In genomic region chr6:12572884-12573824, GRCh38 we compare ENCODE assay signal across 9 cellular contexts.
DNase-seq lines count a peak whose midpoint lies in the region; ATAC-seq and TF ChIP-seq lines count a peak whose summit lies in the region.
"Had no signal": no experiment of that assay in that cellular context is flagged by ENCODE, and none has a peak within 500 bp of the region (broad histone marks: within the 10 kb centered on the region; RNA-seq: fewer than 3 reads in every experiment).

No MANE protein-coding gene starts in this region.

- no peaks in the 10 kb centered on the region for H3K36me3 Mint-ChIP-seq in WTC11

- H3K27me3 Mint-ChIP-seq in WTC11 (ENCODE audit: low read depth), result no peaks in the 10 kb centered on the region
- H3K27me3 Mint-ChIP-seq: dendritic cell treated with granulocyte-macrophage colony-stimulating factor and Interleukin-4, amounts not matched to agents 40 ng/mL and 50 ng/mL, for 4 days had no signal

- CTCF ChIA-PET in WTC11 (lab: Charles Lee), result no interaction called here

- no peaks in the 10 kb centered on the region for H3K9me3 Mint-ChIP-seq in WTC11
- H3K9me3 Mint-ChIP-seq: dendritic cell treated with granulocyte-macrophage colony-stimulating factor and Interleukin-4, amounts not matched to agents 40 ng/mL and 50 ng/mL, for 4 days had no signal

- H3K4me1 Mint-ChIP-seq in WTC11, result peaks cover 11% of the 10 kb centered on the region

- no peaks in the 10 kb centered on the region for H3K9me3 ChIP-seq in skeletal muscle satellite cell (replicated peaks; ENCODE audit: low read length)

- H3K27me3 ChIP-seq in skeletal muscle satellite cell (ENCODE audit: control insufficient read depth, insufficient read depth, low read length), result no peaks in the 10 kb centered on the region

- peak overlapping the region; percentile 23 for H3K9ac ChIP-seq in skeletal muscle satellite cell (ENCODE audit: low read depth, low read length)
- H3K9ac ChIP-seq: KMS-11 had no signal

- no peak overlapping the region for H3K27ac Mint-ChIP-seq in WTC11
- H3K27ac Mint-ChIP-seq: dendritic cell treated with granulocyte-macrophage colony-stimulating factor and Interleukin-4, amounts not matched to agents 40 ng/mL and 50 ng/mL, for 4 days had no signal

- H3K4me1 ChIP-seq in skeletal muscle satellite cell (ENCODE audit: control insufficient read depth, insufficient read depth, low read length), result peaks cover 36% of the 10 kb centered on the region

- POLR2A ChIA-PET in WTC11 (lab: Charles Lee), result no interaction called here

- no peaks in the 10 kb centered on the region for H3K36me3 ChIP-seq in skeletal muscle satellite cell (ENCODE audit: insufficient read depth, low read length)

- H3K4me3 Mint-ChIP-seq in WTC11, result no peak overlapping the region
- H3K4me3 Mint-ChIP-seq: dendritic cell treated with granulocyte-macrophage colony-stimulating factor and Interleukin-4, amounts not matched to agents 40 ng/mL and 50 ng/mL, for 4 days had no signal

- peak overlapping the region; percentile 22 for H3K4me3 ChIP-seq in skeletal muscle satellite cell (ENCODE audit: low read length)

- H3K4me2 ChIP-seq in skeletal muscle satellite cell (ENCODE audit: low read length), result peak overlapping the region; percentile 60
- H3K4me2 ChIP-seq: KMS-11 had no signal

- DNase-seq in HK-2 (ENCODE audit: unreplicated experiment), result peak; percentile 58
- DNase-seq in WTC11 (ENCODE audit: low spot score), result no peak
- DNase-seq in hepatic stellate cell (ENCODE audit: low spot score), result peak; percentile 57
- no peak for DNase-seq in activated CD4-positive, alpha-beta T cell treated with anti-CD3 and anti-CD28 coated beads for 1 hour

- no peak for TF ChIP-seq CTCF in WTC11 (IDR thresholded peaks at IDR 0.05)

- ATAC-seq in WTC11 (peak; percentile 56), GM18861 (IDR thresholded peaks at IDR 0.05; ENCODE audit: unreplicated experiment) (no peak), GM21526 (IDR thresholded peaks at IDR 0.05; ENCODE audit: low FRiP score, unreplicated experiment) (no peak)

TF ChIP-seq in WTC11, 78 proteins besides CTCF, POLR2A, EP300 and RAD21:
- TF ChIP-seq PRRX2 (CRISPR knock-in tag; IDR thresholded peaks at IDR 0.05) (no peak), ATF2 (CRISPR knock-in tag; IDR thresholded peaks at IDR 0.05; ENCODE audit: borderline replicate concordance, low read depth) (no peak), SMAD3 (CRISPR knock-in tag; IDR thresholded peaks at IDR 0.05; ENCODE audit: borderline replicate concordance) (no peak)

Comparison
In these comparisons a context has a peak if more than half of its experiments do, and no peak if none do; other contexts are left out.
1. DNase-seq: peak in HK-2 (single experiment) and hepatic stellate cell (single experiment); none in WTC11 (single experiment) and activated CD4-positive, alpha-beta T cell treated with anti-CD3 and anti-CD28 coated beads for 1 hour (single experiment).